ENCODE assay signal across 17 cellular contexts in genomic region chr4:76969493-76969892, GRCh38.
"Had no signal": no experiment of that assay in that cellular context is flagged by ENCODE, and none has a peak within 500 bp of the region (broad histone marks: within the 10 kb centered on the region; RNA-seq: fewer than 3 reads in every experiment).

No MANE protein-coding gene starts in this region.

- H3K4me1 Mint-ChIP-seq: memory B cell had no signal

- H3K27me3 ChIP-seq: heart left ventricle, left lung, ovary had no signal

- H3K27ac Mint-ChIP-seq: activated naive CD8-positive, alpha-beta T cell treated with anti-CD3 and anti-CD28 coated beads, Interleukin-2, amount 50 U/mL, for 24 hours; activated T-helper 1 cell treated with anti-CD3 and anti-CD28 coated beads, Interleukin-12 subunit alpha, Interleukin-12 subunit beta, Interleukin-2, Interleukin-4 antibody, amounts not matched to agents 30 ng/mL and 10 ng/mL and 1 ng/mL, durations not matched to agents 14 hours and 24 hours and 36 hours; memory B cell; stimulated activated naive CD8-positive, alpha-beta T cell treated with anti-CD3 and anti-CD28 coated beads, Interleukin-15, Interleukin-2, amounts not matched to agents 100 ng/mL and 50 ng/mL, for 24 hours had no signal

- H3K9me3 Mint-ChIP-seq: memory B cell; stimulated activated naive CD8-positive, alpha-beta T cell treated with anti-CD3 and anti-CD28 coated beads, Interleukin-15, Interleukin-2, amounts not matched to agents 100 ng/mL and 50 ng/mL, for 24 hours had no signal

- H3K9me3 ChIP-seq: heart left ventricle, left lung, ovary had no signal

- H3K4me1 ChIP-seq: left lung had no signal

- H3K36me3 Mint-ChIP-seq: memory B cell had no signal

- H3K27ac ChIP-seq: left lung, ovary had no signal

- DNase-seq: activated CD4-positive, alpha-beta T cell treated with anti-CD3 and anti-CD28 coated beads for 48 hours; activated naive CD4-positive, alpha-beta T cell treated with Interleukin-2 at 50 U/mL for 16 hours; activated naive CD8-positive, alpha-beta T cell treated with anti-CD3 and anti-CD28 coated beads, Interleukin-2, amount 50 U/mL, for 24 hours; caudate nucleus; effector CD8-positive, alpha-beta T cell; left lung; ovary; stimulated activated CD4-positive, alpha-beta T cell treated with anti-CD3 and anti-CD28 coated beads, Interleukin-15, amount 100 ng/mL, for 24 hours; stimulated activated CD4-positive, alpha-beta T cell treated with anti-CD3 and anti-CD28 coated beads, Interleukin-4, amount 100 ng/mL, for 24 hours had no signal

- ATAC-seq: activated naive CD8-positive, alpha-beta T cell treated with anti-CD3 and anti-CD28 coated beads, Interleukin-2, amount 50 U/mL, for 24 hours; left lung had no signal

- FAIRE-seq: frontal cortex, islet of Langerhans, urothelium cell line had no signal

- H3K4me3 Mint-ChIP-seq: activated naive CD8-positive, alpha-beta T cell treated with anti-CD3 and anti-CD28 coated beads, Interleukin-2, amount 50 U/mL, for 24 hours; activated T-helper 1 cell treated with anti-CD3 and anti-CD28 coated beads, Interleukin-12 subunit alpha, Interleukin-12 subunit beta, Interleukin-2, Interleukin-4 antibody, amounts not matched to agents 30 ng/mL and 10 ng/mL and 1 ng/mL, durations not matched to agents 14 hours and 24 hours and 36 hours; memory B cell; stimulated activated naive CD8-positive, alpha-beta T cell treated with anti-CD3 and anti-CD28 coated beads, Interleukin-15, Interleukin-2, amounts not matched to agents 100 ng/mL and 50 ng/mL, for 24 hours had no signal

- H3K4me3 ChIP-seq: coronary artery, heart left ventricle, left lung, ovary had no signal

- H3K27me3 Mint-ChIP-seq: activated naive CD8-positive, alpha-beta T cell treated with anti-CD3 and anti-CD28 coated beads, Interleukin-2, amount 50 U/mL, for 24 hours; memory B cell; stimulated activated naive CD8-positive, alpha-beta T cell treated with anti-CD3 and anti-CD28 coated beads, Interleukin-15, Interleukin-2, amounts not matched to agents 100 ng/mL and 50 ng/mL, for 24 hours had no signal

- H3K36me3 ChIP-seq: left lung, ovary had no signal
